10 cellular contexts compared by ENCODE assay signal in the genomic region with DNA sequence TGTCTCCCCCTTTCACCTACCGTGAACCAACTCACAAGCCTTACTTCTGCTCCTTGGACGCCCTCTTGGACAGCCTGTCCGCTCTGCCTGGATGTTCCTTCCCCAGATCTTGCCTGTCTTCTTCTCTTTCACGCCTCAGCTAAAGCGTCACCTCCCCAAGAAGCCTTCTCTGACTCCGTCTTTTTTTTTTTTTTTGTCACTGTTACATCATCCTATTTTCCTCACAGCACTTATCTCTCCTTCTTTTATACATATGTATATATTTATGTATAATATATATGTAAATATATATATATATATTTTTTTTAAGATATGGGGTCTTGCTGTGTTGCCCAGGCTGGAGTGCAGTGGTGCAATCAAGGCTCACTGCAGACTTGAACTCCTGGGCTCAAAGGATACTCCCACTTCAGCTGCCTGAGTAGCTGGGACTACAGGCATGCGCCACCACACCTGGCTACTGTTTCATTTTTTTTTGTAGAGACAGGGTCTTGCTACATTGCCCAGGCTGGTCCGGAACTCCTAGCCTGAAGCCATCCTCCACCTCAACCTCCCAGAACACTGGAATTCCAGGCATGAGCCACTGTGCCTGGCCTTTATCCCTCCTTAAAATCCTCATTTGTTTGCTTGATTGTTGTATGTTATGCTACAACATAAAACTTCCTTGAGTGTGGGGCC. TPM values are rescaled to one million over a fixed set of nuclear protein-coding genes. Genes with fewer than 3 reads are reported as not detected.
DNase-seq lines count a peak whose midpoint lies in the region; ATAC-seq and TF ChIP-seq lines count a peak whose summit lies in the region.
"Had no signal": no experiment of that assay in that cellular context is flagged by ENCODE, and none has a peak within 500 bp of the region (broad histone marks: within the 10 kb centered on the region; RNA-seq: fewer than 3 reads in every experiment).

No MANE protein-coding gene starts in this region.

- CTCF ChIA-PET in CD4-positive, alpha-beta T cell (lab: Charles Lee), result interaction anchor here (1.5 kb wide), 2 partner anchors 10 to 33 kb away, joined by 3 to 4 read pairs; no protein-coding TSS in a partner anchor

- H3K4me1 Mint-ChIP-seq in CD4-positive, alpha-beta T cell (ENCODE audit: low read depth), result peaks cover 43% of the 10 kb centered on the region
- peaks cover 40 to 46% of the 10 kb centered on the region in 2 donors for H3K4me1 Mint-ChIP-seq in natural killer cell treated with Interleukin-12 subunit alpha and Interleukin-12 subunit beta and Interleukin-15 and Interleukin-18, amount 100 ng/mL, for 72 hours (ENCODE audit: low read depth in 2 of 2)
- H3K4me1 Mint-ChIP-seq in endodermal cell, result no peaks in the 10 kb centered on the region

- intact Hi-C loops in CD4-positive, alpha-beta T cell (cut with DNase I, micrococcal nuclease), result loop anchor here in 1 of 2 experiments (10.0 kb wide), 2 partner anchors 185 to 1325 kb away; partner anchors contain the start of genes FTO and RPGRIP1L

- no peaks in the 10 kb centered on the region for H3K36me3 Mint-ChIP-seq in CD4-positive, alpha-beta T cell (ENCODE audit: low read depth)
- H3K36me3 Mint-ChIP-seq in natural killer cell treated with Interleukin-12 subunit alpha and Interleukin-12 subunit beta and Interleukin-15 and Interleukin-18, amount 100 ng/mL, for 72 hours, result peaks cover 7% of the 10 kb centered on the region
- no peaks in the 10 kb centered on the region for H3K36me3 Mint-ChIP-seq in endodermal cell (ENCODE audit: low read depth)

- H3K4me3 ChIP-seq in endodermal cell (ENCODE audit: low read length) (no peak overlapping the region), H7 (ENCODE audit: insufficient read depth, low read depth, low read length) (no peak overlapping the region)

- no peaks in the 10 kb centered on the region for H3K9me3 Mint-ChIP-seq in CD4-positive, alpha-beta T cell
- H3K9me3 Mint-ChIP-seq in natural killer cell treated with Interleukin-12 subunit alpha and Interleukin-12 subunit beta and Interleukin-15 and Interleukin-18, amount 100 ng/mL, for 72 hours, result no peaks in the 10 kb centered on the region
- peaks cover 8% of the 10 kb centered on the region for H3K9me3 Mint-ChIP-seq in endodermal cell

- TF ChIP-seq CTCF in CD4-positive, alpha-beta T cell (IDR thresholded peaks at IDR 0.05), result no peak
- no peak for TF ChIP-seq CTCF in endodermal cell (conservative IDR thresholded peaks at IDR 0.05)

- H3K27ac ChIP-seq in CD4-positive, alpha-beta T cell (ENCODE audit: low read depth, low read length), result no peak overlapping the region
- H3K27ac ChIP-seq in caudate nucleus (ENCODE audit: low read depth, low read length), result peak overlapping the region; percentile 85
- no peak overlapping the region for H3K27ac ChIP-seq in endodermal cell (ENCODE audit: low read depth, low read length)

- ATAC-seq in CD4-positive, alpha-beta T cell (ENCODE audit: poor library complexity), result peak; percentile 32
- ATAC-seq in HG02610 (IDR thresholded peaks at IDR 0.05; ENCODE audit: unreplicated experiment), result peak; percentile 9
- ATAC-seq in natural killer cell treated with Interleukin-12 subunit alpha and Interleukin-12 subunit beta and Interleukin-15 and Interleukin-18, amount 100 ng/mL, for 72 hours, result peak; percentile 69

- no peaks in the 10 kb centered on the region for H3K9me3 ChIP-seq in CD4-positive, alpha-beta T cell (ENCODE audit: control insufficient read depth, low read length)
- no peaks in the 10 kb centered on the region for H3K9me3 ChIP-seq in endodermal cell (ENCODE audit: control insufficient read depth, low read length)

- WGBS in endodermal cell (ENCODE audit: insufficient coverage in 1 of 2, insufficient read length in 1 of 2), 2 experiments, result 90 to 95% methylated on average over 4 to 8 of the region's 8 CpGs

- H3K4me1 ChIP-seq in endodermal cell (ENCODE audit: control insufficient read depth, insufficient read depth, low read length), result no peaks in the 10 kb centered on the region

- no peaks in the 10 kb centered on the region for H3K27me3 Mint-ChIP-seq in CD4-positive, alpha-beta T cell
- H3K27me3 Mint-ChIP-seq in natural killer cell treated with Interleukin-12 subunit alpha and Interleukin-12 subunit beta and Interleukin-15 and Interleukin-18, amount 100 ng/mL, for 72 hours, result peaks cover 8 to 15% of the 10 kb centered on the region in 2 donors
- H3K27me3 Mint-ChIP-seq in endodermal cell (ENCODE audit: insufficient read depth), result no peaks in the 10 kb centered on the region

- H3K36me3 ChIP-seq in endodermal cell (ENCODE audit: control insufficient read depth, insufficient read depth, low read length), result no peaks in the 10 kb centered on the region
- no peaks in the 10 kb centered on the region for H3K36me3 ChIP-seq in H7 (replicated peaks; ENCODE audit: control insufficient read depth, insufficient read depth, low read length)

- H3K27ac Mint-ChIP-seq in CD4-positive, alpha-beta T cell, result peak overlapping the region; percentile 75
- H3K27ac Mint-ChIP-seq in natural killer cell treated with Interleukin-12 subunit alpha and Interleukin-12 subunit beta and Interleukin-15 and Interleukin-18, amount 100 ng/mL, for 72 hours, result peak overlapping the region; percentile 65 to 77
- H3K27ac Mint-ChIP-seq in endodermal cell, result no peak overlapping the region

- DNase-seq in CD4-positive, alpha-beta T cell, result no peak
- DNase-seq in caudate nucleus (lab: John Stamatoyannopoulos, UW), result no peak
- DNase-seq in natural killer cell treated with Interleukin-12 subunit alpha and Interleukin-12 subunit beta and Interleukin-15 and Interleukin-18, amount 100 ng/mL, for 72 hours (ENCODE audit: low spot score), result no peak
- DNase-seq in NCI-H1694 treated with DMSO at 0.1 percent for 48 hours (lab: John Stamatoyannopoulos, UW), result no peak
- no peak for DNase-seq in endodermal cell
- DNase-seq in mesenteric fat pad (ENCODE audit: low spot score), result no peak
- DNase-seq in H7, result no peak
- DNase-seq: retina, SHP77 treated with DMSO at 0.1 percent for 48 hours had no signal

- no peaks in the 10 kb centered on the region for H3K27me3 ChIP-seq in CD4-positive, alpha-beta T cell (ENCODE audit: control insufficient read depth, insufficient read depth, low read length)
- H3K27me3 ChIP-seq in endodermal cell (ENCODE audit: control insufficient read depth, insufficient read depth, low read length, poor library complexity, severe bottlenecking) (no peaks in the 10 kb centered on the region), H7 (ENCODE audit: control insufficient read depth, insufficient read depth, low read length) (no peaks in the 10 kb centered on the region)

- H3K4me3 Mint-ChIP-seq in CD4-positive, alpha-beta T cell, result peak overlapping the region; percentile 73
- peak overlapping the region; percentile 81 for H3K4me3 Mint-ChIP-seq in natural killer cell treated with Interleukin-12 subunit alpha and Interleukin-12 subunit beta and Interleukin-15 and Interleukin-18, amount 100 ng/mL, for 72 hours
- no peak overlapping the region for H3K4me3 Mint-ChIP-seq in endodermal cell

- POLR2A ChIA-PET in CD4-positive, alpha-beta T cell (lab: Charles Lee), result interaction anchor here (0.6 to 5.3 kb wide), 11 partner anchors 14 to 415 kb away, joined by 3 to 38 read pairs (median 4); partner anchors contain the start of genes AKTIP, FTO and RPGRIP1L

- H3K9ac ChIP-seq in endodermal cell (ENCODE audit: extremely low read depth, low read length, poor library complexity, severe bottlenecking), result no peak overlapping the region

RNA-seq across cellular contexts. Expression of gene AKTIP, which starts 16.5 kb away (rescaled TPM):
- 10 to 100 TPM; 51.2 to 53.3 TPM for total RNA-seq in CD4-positive, alpha-beta T cell
- 10 to 100 TPM; 28.0 to 30.2 TPM for total RNA-seq in natural killer cell treated with Interleukin-12 subunit alpha and Interleukin-12 subunit beta and Interleukin-15 and Interleukin-18, amount 100 ng/mL, for 72 hours
- 10 to 100 TPM; 18.3 to 21.3 TPM for total RNA-seq in endodermal cell
- 31.1 TPM for polyA plus RNA-seq in endodermal cell (2013, experiment 1 of 2)
- 24.3 TPM for polyA plus RNA-seq in endodermal cell (2013, experiment 2 of 2)
- 50.4 TPM for total RNA-seq in mesenteric fat pad
- total RNA-seq in H7 (2014; rRNA removed; shearing (Covaris generic)), result 17.6 and 19.0 TPM in 2 replicates

Comparison
In these comparisons a context has a peak if more than half of its experiments do, and no peak if none do; other contexts are left out.
1. ATAC-seq: peak in every context shown above with its lines; median percentile 69 in natural killer cell treated with Interleukin-12 subunit alpha and Interleukin-12 subunit beta and Interleukin-15 and Interleukin-18, amount 100 ng/mL, for 72 hours; 32 in CD4-positive, alpha-beta T cell; 9 in HG02610.